8 cellular contexts compared by ENCODE assay signal in the genomic region with DNA sequence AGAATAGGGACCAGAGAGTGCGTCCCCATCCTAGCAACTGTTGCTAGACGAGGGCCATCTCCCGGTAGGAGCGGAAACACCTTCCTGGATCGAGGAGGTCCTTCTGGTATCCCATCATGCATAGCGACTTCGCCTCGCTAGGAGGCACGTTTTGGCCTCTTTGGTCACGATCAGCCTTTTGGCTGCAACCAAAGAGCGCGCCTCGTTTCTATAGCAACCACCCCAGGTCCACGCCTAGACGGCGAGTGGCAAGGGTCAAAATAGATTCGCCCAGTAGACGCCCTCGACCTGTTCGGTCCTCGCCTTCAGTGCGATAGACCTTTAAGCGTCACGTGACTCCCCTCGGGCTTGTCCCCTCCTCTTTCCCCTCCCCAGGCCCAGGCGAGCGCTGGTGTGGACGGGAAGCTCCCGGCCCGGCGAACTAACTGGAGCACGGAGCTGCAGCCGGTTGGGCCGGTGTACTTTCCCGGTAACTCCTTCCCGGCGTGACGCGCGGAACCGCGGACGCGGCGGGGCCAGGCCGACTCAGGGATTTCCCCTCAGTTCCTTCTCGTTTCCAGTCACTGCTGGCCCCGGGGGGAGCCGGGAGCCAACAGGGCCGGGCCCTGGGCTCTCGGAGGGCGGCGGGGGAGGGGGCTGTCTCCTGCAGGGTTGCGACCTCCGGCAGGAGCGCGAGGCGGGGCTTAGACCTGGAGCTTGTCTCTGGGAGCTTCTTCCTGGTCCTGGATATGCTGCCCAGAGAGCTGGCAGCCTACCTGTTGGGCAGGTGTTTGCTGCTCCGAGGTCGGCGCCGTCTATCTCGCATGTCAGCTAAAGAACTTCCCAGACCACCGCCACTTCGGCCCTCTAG. TPM values are rescaled to one million over a fixed set of nuclear protein-coding genes. Genes with fewer than 3 reads are reported as not detected.
A peak's percentile ranks its signal among the peaks of the same experiment; 100 is the strongest.
DNase-seq lines count a peak whose midpoint lies in the region; ATAC-seq and TF ChIP-seq lines count a peak whose summit lies in the region.

A gene (plus strand): TSS at position 359 of the 850 bp plus-strand sequence. CDS start 2,258 bp downstream, outside the sequence.

- H3K36me3 ChIP-seq in muscle layer of duodenum (ENCODE audit: control insufficient read depth in 1 of 2, insufficient read depth in 2 of 2, low read length in 2 of 2), result peaks cover 4 to 7% of the 10 kb centered on the region in 2 donors

- peak within 1 kb of the TSS; percentile 60 to 91 for H3K4me3 ChIP-seq in muscle layer of duodenum (ENCODE audit: low read depth in 1 of 2, low read length in 2 of 2)

- H3K27me3 ChIP-seq in muscle layer of duodenum (ENCODE audit: low read depth, low read length), result no peaks in the 10 kb centered on the region

- H3K9me3 ChIP-seq in muscle layer of duodenum (ENCODE audit: control insufficient read depth in 1 of 2, low read length in 2 of 2), result no peaks in the 10 kb centered on the region

- peaks cover 2% of the 10 kb centered on the region for H3K36me3 Mint-ChIP-seq in activated T-cell treated with anti-CD3 and anti-CD28 coated beads, Interleukin-2, amount 50 U/mL, for 4 hours (ENCODE audit: insufficient read depth)

- no peaks in the 10 kb centered on the region for H3K27me3 Mint-ChIP-seq in activated T-cell treated with anti-CD3 and anti-CD28 coated beads, Interleukin-2, amount 50 U/mL, for 4 hours (ENCODE audit: low read depth)

- peaks cover 7 to 29% of the 10 kb centered on the region in 2 donors for H3K4me1 ChIP-seq in muscle layer of duodenum (ENCODE audit: control insufficient read depth in 1 of 2, insufficient read depth in 2 of 2, low read length in 2 of 2)

- DNase-seq in DMS53 (lab: John Stamatoyannopoulos, UW) (peak; percentile 100), KBM-7 (peak; percentile 100)
- peak; percentile 94 for DNase-seq in activated T-cell treated with anti-CD3 and anti-CD28 coated beads, Interleukin-2, amount 50 U/mL, for 4 hours
- peak; percentile 91 to 98 for DNase-seq in stimulated activated CD8-positive, alpha-beta memory T cell treated with anti-CD3 and anti-CD28 coated beads, Interleukin-7, amount 100 ng/mL, for 48 hours (ENCODE audit: extremely low read depth in 1 of 2, low read depth in 1 of 2)

- H3K27ac ChIP-seq in muscle layer of duodenum (ENCODE audit: low read length), result peak within 1 kb of the TSS; percentile 96

- in situ Hi-C loops in KBM-7 (cut with MboI; ENCODE audit: low pct_unique_long_range_greater_than_20kb, low sequenced_read_pairs), result no loop called here

- ATAC-seq in GM21619 (IDR thresholded peaks at IDR 0.05; ENCODE audit: unreplicated experiment) (peak; percentile 48), esophagus mucosa (peak; percentile 68)
- ATAC-seq in activated T-cell treated with anti-CD3 and anti-CD28 coated beads, Interleukin-2, amount 50 U/mL, for 4 hours, result peak; percentile 50 to 61

- H3K4me3 Mint-ChIP-seq in activated T-cell treated with anti-CD3 and anti-CD28 coated beads, Interleukin-2, amount 50 U/mL, for 4 hours, result peak within 1 kb of the TSS; percentile 81

- peaks cover 50% of the 10 kb centered on the region for H3K4me1 Mint-ChIP-seq in activated T-cell treated with anti-CD3 and anti-CD28 coated beads, Interleukin-2, amount 50 U/mL, for 4 hours (ENCODE audit: low read depth)

- no peaks in the 10 kb centered on the region for H3K9me3 Mint-ChIP-seq in activated T-cell treated with anti-CD3 and anti-CD28 coated beads, Interleukin-2, amount 50 U/mL, for 4 hours

TF ChIP-seq in PFSK-1, 5 proteins besides CTCF, POLR2A, EP300 and RAD21:
- TF ChIP-seq TAF1 (IDR thresholded peaks at IDR 0.05; ENCODE audit: borderline replicate concordance, insufficient read depth, low read length) (no peak), FOXP2 (optimal IDR thresholded peaks at IDR 0.05; ENCODE audit: borderline replicate concordance, extremely low read depth, extremely low read length, insufficient read depth) (peak; percentile 44), POLR2AphosphoS5 (IDR thresholded peaks at IDR 0.05; ENCODE audit: low read depth, low read length) (peak; percentile 85), SIN3A (IDR thresholded peaks at IDR 0.05; ENCODE audit: borderline replicate concordance, insufficient read depth, low read length) (peak; percentile 70; the same call in 1 of the 2 replicates)
- TF ChIP-seq, protein P1, sequence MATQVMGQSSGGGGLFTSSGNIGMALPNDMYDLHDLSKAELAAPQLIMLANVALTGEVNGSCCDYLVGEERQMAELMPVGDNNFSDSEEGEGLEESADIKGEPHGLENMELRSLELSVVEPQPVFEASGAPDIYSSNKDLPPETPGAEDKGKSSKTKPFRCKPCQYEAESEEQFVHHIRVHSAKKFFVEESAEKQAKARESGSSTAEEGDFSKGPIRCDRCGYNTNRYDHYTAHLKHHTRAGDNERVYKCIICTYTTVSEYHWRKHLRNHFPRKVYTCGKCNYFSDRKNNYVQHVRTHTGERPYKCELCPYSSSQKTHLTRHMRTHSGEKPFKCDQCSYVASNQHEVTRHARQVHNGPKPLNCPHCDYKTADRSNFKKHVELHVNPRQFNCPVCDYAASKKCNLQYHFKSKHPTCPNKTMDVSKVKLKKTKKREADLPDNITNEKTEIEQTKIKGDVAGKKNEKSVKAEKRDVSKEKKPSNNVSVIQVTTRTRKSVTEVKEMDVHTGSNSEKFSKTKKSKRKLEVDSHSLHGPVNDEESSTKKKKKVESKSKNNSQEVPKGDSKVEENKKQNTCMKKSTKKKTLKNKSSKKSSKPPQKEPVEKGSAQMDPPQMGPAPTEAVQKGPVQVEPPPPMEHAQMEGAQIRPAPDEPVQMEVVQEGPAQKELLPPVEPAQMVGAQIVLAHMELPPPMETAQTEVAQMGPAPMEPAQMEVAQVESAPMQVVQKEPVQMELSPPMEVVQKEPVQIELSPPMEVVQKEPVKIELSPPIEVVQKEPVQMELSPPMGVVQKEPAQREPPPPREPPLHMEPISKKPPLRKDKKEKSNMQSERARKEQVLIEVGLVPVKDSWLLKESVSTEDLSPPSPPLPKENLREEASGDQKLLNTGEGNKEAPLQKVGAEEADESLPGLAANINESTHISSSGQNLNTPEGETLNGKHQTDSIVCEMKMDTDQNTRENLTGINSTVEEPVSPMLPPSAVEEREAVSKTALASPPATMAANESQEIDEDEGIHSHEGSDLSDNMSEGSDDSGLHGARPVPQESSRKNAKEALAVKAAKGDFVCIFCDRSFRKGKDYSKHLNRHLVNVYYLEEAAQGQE (IDR thresholded peaks at IDR 0.05; ENCODE audit: insufficient read depth in 1 of 2, low read depth in 2 of 2, low read length in 2 of 2), result 0 out of 4 replicates have a peak, but pooled peaks of 1 of the 2 experiments have one; percentile 32
TF ChIP-seq in PFSK-1: peak in this region for 4.

RNA-seq across cellular contexts. Expression of the gene that starts here (rescaled TPM):
- polyA plus RNA-seq in PFSK-1 (2012; ENCODE audit: insufficient read length, low read depth), result 4.2 TPM
- total RNA-seq in activated T-cell treated with anti-CD3 and anti-CD28 coated beads, Interleukin-2, amount 50 U/mL, for 4 hours, result 10 to 100 TPM; 12.1 to 13.7 (median 13.2) TPM
- total RNA-seq in esophagus mucosa, result 19.8 TPM

Comparison
In these comparisons a context has a peak if more than half of its experiments do, and no peak if none do; other contexts are left out.
1. Peak in every context shown above with its lines: DNase-seq, ATAC-seq, H3K4me3 ChIP-seq and H3K27ac ChIP-seq.